Comparison of ENCODE assay signal across 15 cellular contexts in the genomic region with DNA sequence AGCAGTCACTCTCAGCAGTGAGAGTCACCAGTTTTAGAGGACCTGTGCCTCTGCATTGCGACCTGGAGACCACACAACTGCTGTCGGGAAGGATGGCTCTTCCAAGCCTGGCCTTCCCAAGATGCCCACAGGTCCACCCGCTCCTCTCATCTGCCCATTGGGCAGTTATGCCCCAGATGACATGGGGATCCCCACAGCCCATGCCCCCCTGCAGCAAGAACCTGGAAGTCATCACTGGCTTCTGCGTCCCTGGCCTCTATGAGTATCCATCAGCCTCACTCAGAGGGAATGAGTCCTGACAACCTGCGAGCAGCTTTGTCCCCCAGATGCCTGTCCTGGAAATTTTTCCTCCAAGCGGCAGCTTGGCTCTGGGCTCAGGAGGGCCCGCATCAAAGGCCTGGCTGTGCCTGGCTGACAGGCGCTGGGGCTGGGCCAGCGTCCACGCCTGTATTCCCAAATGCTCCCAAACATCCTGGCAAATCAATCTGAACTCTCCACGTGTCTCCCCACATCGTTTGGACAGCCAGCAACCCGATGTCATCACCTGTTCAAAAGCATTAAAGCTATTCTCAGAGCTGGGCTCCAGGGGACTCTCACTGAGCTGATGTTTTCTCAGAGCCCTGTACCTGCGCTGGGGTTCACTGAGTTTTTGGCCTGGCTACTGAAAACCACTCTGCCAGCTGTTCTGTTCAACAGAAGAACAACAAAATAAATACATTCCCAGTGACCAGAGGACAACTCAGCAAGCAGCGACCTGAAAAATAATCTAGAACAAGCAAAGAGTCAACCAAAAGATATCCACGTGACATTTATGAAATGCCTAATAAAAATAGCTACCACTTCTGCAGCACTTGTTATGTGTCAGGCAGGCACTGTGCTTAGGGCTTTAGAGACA. TPM values are rescaled to one million over a fixed set of nuclear protein-coding genes. Genes with fewer than 3 reads are reported as not detected.
DNase-seq lines count a peak whose midpoint lies in the region; ATAC-seq, FAIRE-seq and TF ChIP-seq lines count a peak whose summit lies in the region.
"Had no signal": no experiment of that assay in that cellular context is flagged by ENCODE, and none has a peak within 500 bp of the region (broad histone marks: within the 10 kb centered on the region; RNA-seq: fewer than 3 reads in every experiment).

No MANE protein-coding gene starts in this region.

- POLR2A ChIA-PET in OCI-LY7 (lab: Charles Lee): interaction anchor here (0.6 to 1.2 kb wide), 3 partner anchors 9 to 163 kb away, joined by 3 to 4 read pairs (median 3); no protein-coding TSS in a partner anchor

- peaks cover 66% of the 10 kb centered on the region for H3K4me1 ChIP-seq in OCI-LY7 (ENCODE audit: insufficient read depth, low read length, poor library complexity, severe bottlenecking)
- peaks cover 0 to 24% (median 6%) of the 10 kb centered on the region in 3 donors for H3K4me1 ChIP-seq in gastroesophageal sphincter

- no TSS peak for BruUV-seq in OCI-LY7 (replicated peaks; lab: Mats Ljungman, UMichigan)

- no peak overlapping the region for H3K4me2 ChIP-seq in OCI-LY7 (ENCODE audit: low read length)
- H3K4me2 ChIP-seq: KMS-11 had no signal

- H3K27me3 ChIP-seq in gastroesophageal sphincter: no peaks in the 10 kb centered on the region
- H3K27me3 ChIP-seq: transverse colon had no signal

- no peaks in the 10 kb centered on the region for H3K36me3 Mint-ChIP-seq in brain
- H3K36me3 Mint-ChIP-seq: naive B cell had no signal

- H3K9me2 ChIP-seq in OCI-LY7 (ENCODE audit: insufficient read depth, low read length): no peaks in the 10 kb centered on the region

- FAIRE-seq in islet of Langerhans (lab: Jason Lieb, UNC): peak; percentile 85
- FAIRE-seq: endometrium had no signal

- no peak overlapping the region for H3K27ac ChIP-seq in OCI-LY7 (ENCODE audit: low read depth, low read length, poor library complexity, severe bottlenecking)
- peak overlapping the region in 2 of 4 donors; percentile 24 to 33 for H3K27ac ChIP-seq in gastroesophageal sphincter
- H3K27ac ChIP-seq: KMS-11 had no signal

- H3K9me3 ChIP-seq in OCI-LY7 (ENCODE audit: low read length) (no peaks in the 10 kb centered on the region), gastroesophageal sphincter (peaks cover 0 to 3% (median 0%) of the 10 kb centered on the region in 3 donors)
- H3K9me3 ChIP-seq: transverse colon had no signal

- no peak for TF ChIP-seq EP300 in gastroesophageal sphincter (IDR thresholded peaks at IDR 0.05)

- peaks cover 42% of the 10 kb centered on the region for H3K4me1 Mint-ChIP-seq in brain

- ATAC-seq in activated CD4-positive, CD25-positive, alpha-beta regulatory T cell treated with anti-CD3 and anti-CD28 coated beads, Interleukin-2, amount 50 U/mL, for 24 hours: no peak
- ATAC-seq in gastroesophageal sphincter: no peak

- no peak for TF ChIP-seq POLR2A in gastroesophageal sphincter (IDR thresholded peaks at IDR 0.05)

- H2AFZ ChIP-seq in OCI-LY7 (ENCODE audit: low read length): peak overlapping the region; percentile 16; the same call in 1 of the 2 replicates

- H3K79me2 ChIP-seq in OCI-LY7 (ENCODE audit: insufficient read depth, low read depth, low read length): no peaks in the 10 kb centered on the region

- peaks cover 3% of the 10 kb centered on the region for H3K27me3 Mint-ChIP-seq in brain
- H3K27me3 Mint-ChIP-seq: naive B cell had no signal

- peaks cover 0 to 11% (median 0%) of the 10 kb centered on the region in 5 experiments for H3K9me3 Mint-ChIP-seq in brain
- H3K9me3 Mint-ChIP-seq: naive B cell had no signal

- DNase-seq in OCI-LY7 (ENCODE audit: low spot score) (peak; percentile 21), retina (peak; percentile 78), DMS 273 treated with DMSO at 0.1 percent for 48 hours (lab: John Stamatoyannopoulos, UW) (no peak)
- no peak for DNase-seq in stimulated activated CD4-positive, alpha-beta T cell treated with anti-CD3 and anti-CD28 coated beads, Interleukin-2, amount 100 ng/mL, for 24 hours
- DNase-seq: naive B cell; NCI-H345; stimulated activated CD4-positive, alpha-beta T cell treated with anti-CD3 and anti-CD28 coated beads, Interleukin-2, amount 100 ng/mL, for 48 hours; stimulated activated CD8-positive, alpha-beta memory T cell treated with anti-CD3 and anti-CD28 coated beads, Interleukin-4, amount 100 ng/mL, for 48 hours; transverse colon had no signal

- no peaks in the 10 kb centered on the region for H3K36me3 ChIP-seq in OCI-LY7 (ENCODE audit: insufficient read depth, low read length)
- H3K36me3 ChIP-seq in gastroesophageal sphincter: no peaks in the 10 kb centered on the region
- H3K36me3 ChIP-seq: transverse colon had no signal

- H4K20me1 ChIP-seq in OCI-LY7 (ENCODE audit: insufficient read depth, low read length): no peaks in the 10 kb centered on the region

- H3K4me3 Mint-ChIP-seq in brain: no peak overlapping the region
- H3K4me3 Mint-ChIP-seq: naive B cell had no signal

- CTCF ChIA-PET in OCI-LY7 (lab: Charles Lee; ENCODE audit: unreplicated experiment): no interaction called here

- no peak overlapping the region for H3K4me3 ChIP-seq in OCI-LY7 (ENCODE audit: low read depth, low read length, poor library complexity, severe bottlenecking)
- H3K4me3 ChIP-seq in gastroesophageal sphincter: no peak overlapping the region
- H3K4me3 ChIP-seq: transverse colon had no signal

- TF ChIP-seq CTCF in OCI-LY7 (conservative IDR thresholded peaks at IDR 0.05; ENCODE audit: low read length) (no peak), brain (conservative IDR thresholded peaks at IDR 0.05) (no peak), gastroesophageal sphincter (IDR thresholded peaks at IDR 0.05) (no peak)

- 46 to 65% methylated on average over 5 to 9 of the region's 16 CpGs for WGBS in gastroesophageal sphincter (ENCODE audit: low coverage in 1 of 2), 2 donors

- intact Hi-C loops in OCI-LY7 (cut with micrococcal nuclease; ENCODE audit: unreplicated experiment): loop anchor here (10.0 kb wide), 1 partner anchor 107 kb away; a partner anchor contains a TSS

- H3K27ac Mint-ChIP-seq in brain: peak overlapping the region in 3 of 5 experiments; percentile 43 to 77 (median 66)

RNA-seq across cellular contexts. Expression of a gene that starts 57.8 kb away (rescaled TPM):
- total RNA-seq in OCI-LY7 (2014; rRNA removed; shearing (Covaris generic)): 5.8 and 6.8 TPM in 2 replicates
- total RNA-seq in OCI-LY7 (2022) (12.0 and 13.0 TPM in 2 replicates), gastroesophageal sphincter (1 to 10 TPM; 3.8 to 10.0 (median 5.3) TPM)
- polyA plus RNA-seq in brain (ENCODE audit: insufficient read depth, low read depth, low replicate concordance): 10.7 TPM

Comparison
In these comparisons a context has a peak if more than half of its experiments do, and no peak if none do; other contexts are left out.
1. DNase-seq: peak in OCI-LY7 (single experiment) and retina (single experiment); none in stimulated activated CD4-positive, alpha-beta T cell treated with anti-CD3 and anti-CD28 coated beads, Interleukin-2, amount 100 ng/mL, for 24 hours (0 of 2) and DMS 273 treated with DMSO at 0.1 percent for 48 hours (single experiment).